ENCODE assay signal across 17 cellular contexts in genomic region chr17:5678171-5678570, GRCh38.
DNase-seq lines count a peak whose midpoint lies in the region.
"Had no signal": no experiment of that assay in that cellular context is flagged by ENCODE, and none has a peak within 500 bp of the region (broad histone marks: within the 10 kb centered on the region; RNA-seq: fewer than 3 reads in every experiment).

No MANE protein-coding gene starts in this region.

- H4K20me1 ChIP-seq in BLaER1 treated with 17β-estradiol and CSF1 and Interleukin-3, amounts not matched to agents 10 nM and 100 nM: no peaks in the 10 kb centered on the region

- no peak overlapping the region for H3K9ac ChIP-seq in BLaER1 treated with 17β-estradiol and CSF1 and Interleukin-3, amounts not matched to agents 10 nM and 100 nM

- peak overlapping the region in 8 of 11 experiments; percentile 43 to 83 (median 59); a peak in 15 of 22 replicates for H3K4me2 ChIP-seq in BLaER1 treated with 17β-estradiol and CSF1 and Interleukin-3, amounts not matched to agents 10 nM and 100 nM

- DNase-seq in HK-2 (ENCODE audit: unreplicated experiment) (peak; percentile 6), islet precursor cell (peak; percentile 47), NOMO-1 (lab: John Stamatoyannopoulos, UW; ENCODE audit: unreplicated experiment in 2 of 2) (no peak), NCI-H2171 treated with DMSO at 0.1 percent for 48 hours (lab: John Stamatoyannopoulos, UW) (no peak)
- no peak for DNase-seq in activated CD4-positive, alpha-beta T cell treated with anti-CD3 and anti-CD28 coated beads for 48 hours
- DNase-seq in effector CD4-positive, alpha-beta T cell: no peak
- DNase-seq: AML-193; CD8-positive, alpha-beta T cell; DMS 273 treated with DMSO at 0.1 percent for 48 hours; DMS53; DND-41; EL; GOT3; H7 had no signal

- no peaks in the 10 kb centered on the region for H3K27me3 ChIP-seq in BLaER1 treated with 17β-estradiol and CSF1 and Interleukin-3, amounts not matched to agents 10 nM and 100 nM

- peaks cover 12 to 56% (median 47%) of the 10 kb centered on the region in 10 experiments for H3K4me1 ChIP-seq in BLaER1 treated with 17β-estradiol and CSF1 and Interleukin-3, amounts not matched to agents 10 nM and 100 nM

- H3K27ac ChIP-seq in BLaER1 treated with 17β-estradiol and CSF1 and Interleukin-3, amounts not matched to agents 10 nM and 100 nM: no peak overlapping the region
- H3K27ac ChIP-seq: HL-60 had no signal

- H3K9me3 ChIP-seq in BLaER1 treated with 17β-estradiol and CSF1 and Interleukin-3, amounts not matched to agents 10 nM and 100 nM (replicated peaks in 1 of 11): peaks cover 0 to 15% (median 8%) of the 10 kb centered on the region in 11 experiments; a peak in 7 of 22 replicates

- H3K4me3 ChIP-seq in BLaER1 treated with 17β-estradiol and CSF1 and Interleukin-3, amounts not matched to agents 10 nM and 100 nM: no peak overlapping the region
- H3K4me3 ChIP-seq: GM12878 had no signal

- no peaks in the 10 kb centered on the region for H3K36me3 ChIP-seq in BLaER1 treated with 17β-estradiol and CSF1 and Interleukin-3, amounts not matched to agents 10 nM and 100 nM

Comparison
In these comparisons a context has a peak if more than half of its experiments do, and no peak if none do; other contexts are left out.
1. DNase-seq: peak in HK-2 (single experiment) and islet precursor cell (single experiment); none in activated CD4-positive, alpha-beta T cell treated with anti-CD3 and anti-CD28 coated beads for 48 hours (single experiment), NOMO-1 (0 of 2), effector CD4-positive, alpha-beta T cell (single experiment) and NCI-H2171 treated with DMSO at 0.1 percent for 48 hours (single experiment).